8 cellular contexts compared by ENCODE assay signal in the genomic region with DNA sequence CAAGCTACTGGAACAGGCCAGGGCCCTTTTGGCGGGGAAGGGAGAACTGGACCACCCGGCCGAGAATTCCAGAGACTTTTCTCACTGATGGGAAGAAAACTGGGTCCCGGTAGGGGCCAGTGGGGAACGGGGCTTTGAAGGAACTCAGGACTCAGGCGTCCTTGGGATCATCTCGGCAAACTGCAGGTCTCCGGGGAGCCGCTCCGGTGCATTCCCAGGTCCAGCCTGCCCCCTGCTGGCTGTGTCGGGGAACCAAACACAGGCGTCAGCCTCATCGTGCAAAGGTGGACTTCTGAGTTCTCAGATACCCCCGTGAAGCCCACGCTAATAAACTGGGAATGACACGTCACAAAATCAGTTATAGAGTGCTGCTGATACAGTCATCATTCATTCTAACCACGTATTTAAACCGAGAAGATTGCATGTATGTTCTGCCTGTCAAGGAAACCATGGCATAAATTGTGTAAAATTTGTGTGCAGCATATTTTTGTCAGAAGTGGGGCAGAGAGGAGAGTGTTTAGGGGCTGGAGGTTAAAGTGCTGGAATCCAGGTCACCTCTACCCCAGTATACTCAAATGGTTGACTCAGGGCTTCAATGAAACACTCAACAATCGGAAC.
DNase-seq lines count a peak whose midpoint lies in the region; ATAC-seq and TF ChIP-seq lines count a peak whose summit lies in the region.

No MANE protein-coding gene starts in this region.

- intact Hi-C loops in activated CD4-positive, alpha-beta T cell treated with anti-CD3 and anti-CD28 coated beads for 36 hours (cut with DNase I, micrococcal nuclease), result loop anchor here (1.0 kb wide), 1 partner anchor 385 kb away; no protein-coding TSS in a partner anchor
- intact Hi-C loops in esophagus squamous epithelium (cut with DNase I), result loop anchor here (2.0 kb wide), 1 partner anchor 385 kb away; no protein-coding TSS in a partner anchor

- no peaks in the 10 kb centered on the region for H3K36me3 ChIP-seq in esophagus squamous epithelium
- no peaks in the 10 kb centered on the region for H3K36me3 ChIP-seq in thoracic aorta

- H3K9me3 ChIP-seq in esophagus squamous epithelium (no peaks in the 10 kb centered on the region), thoracic aorta (no peaks in the 10 kb centered on the region)

- TF ChIP-seq POLR2A in esophagus squamous epithelium (IDR thresholded peaks at IDR 0.05), result no peak

- no peak overlapping the region for H3K4me3 Mint-ChIP-seq in activated CD4-positive, alpha-beta T cell treated with anti-CD3 and anti-CD28 coated beads for 36 hours
- H3K4me3 Mint-ChIP-seq in activated CD8-positive, alpha-beta T cell treated with anti-CD3 and anti-CD28 coated beads, Interleukin-2, amount 10 ng/mL, durations not matched to agents 7 days and 5 days, result no peak overlapping the region
- no peak overlapping the region for H3K4me3 Mint-ChIP-seq in naive thymus-derived CD8-positive, alpha-beta T cell

- peaks cover 56% of the 10 kb centered on the region for H3K27me3 Mint-ChIP-seq in activated CD4-positive, alpha-beta T cell treated with anti-CD3 and anti-CD28 coated beads for 36 hours
- peaks cover 35% of the 10 kb centered on the region for H3K27me3 Mint-ChIP-seq in activated CD8-positive, alpha-beta T cell treated with anti-CD3 and anti-CD28 coated beads, Interleukin-2, amount 10 ng/mL, durations not matched to agents 7 days and 5 days (ENCODE audit: low read depth)
- H3K27me3 Mint-ChIP-seq in naive thymus-derived CD8-positive, alpha-beta T cell, result peaks cover 44 to 76% (median 68%) of the 10 kb centered on the region in 5 donors

- peaks cover 2% of the 10 kb centered on the region for H3K36me3 Mint-ChIP-seq in activated CD4-positive, alpha-beta T cell treated with anti-CD3 and anti-CD28 coated beads for 36 hours (ENCODE audit: low read depth)
- no peaks in the 10 kb centered on the region for H3K36me3 Mint-ChIP-seq in activated CD8-positive, alpha-beta T cell treated with anti-CD3 and anti-CD28 coated beads, Interleukin-2, amount 10 ng/mL, durations not matched to agents 7 days and 5 days (ENCODE audit: low read depth)
- no peaks in the 10 kb centered on the region for H3K36me3 Mint-ChIP-seq in naive thymus-derived CD8-positive, alpha-beta T cell

- POLR2A ChIA-PET in activated CD4-positive, alpha-beta T cell treated with anti-CD3 and anti-CD28 coated beads for 36 hours (lab: Charles Lee), result no interaction called here
- POLR2A ChIA-PET in activated CD8-positive, alpha-beta T cell treated with anti-CD3 and anti-CD28 coated beads, Interleukin-2, amount 10 ng/mL, durations not matched to agents 7 days and 5 days (lab: Charles Lee), result no interaction called here
- POLR2A ChIA-PET in naive thymus-derived CD8-positive, alpha-beta T cell (lab: Charles Lee), result no interaction called here

- TF ChIP-seq CTCF in esophagus squamous epithelium (IDR thresholded peaks at IDR 0.05), result peak; percentile 56 to 94 (median 88)
- TF ChIP-seq CTCF in thoracic aorta (IDR thresholded peaks at IDR 0.05), result peak; percentile 97

- DNase-seq in activated CD4-positive, alpha-beta T cell treated with anti-CD3 and anti-CD28 coated beads for 36 hours, result peak; percentile 81
- no peak for DNase-seq in activated CD4-positive, alpha-beta T cell treated with anti-CD3 and anti-CD28 coated beads, Interleukin-2, amount 50 U/mL, for 4 hours
- DNase-seq in NCI-H1694 treated with DMSO at 0.1 percent for 48 hours (lab: John Stamatoyannopoulos, UW), result peak; percentile 23
- peak; percentile 61 for DNase-seq in activated CD8-positive, alpha-beta T cell treated with anti-CD3 and anti-CD28 coated beads, Interleukin-2, amount 10 ng/mL, durations not matched to agents 7 days and 5 days
- DNase-seq in esophagus squamous epithelium (lab: John Stamatoyannopoulos, UW), result no peak
- peak in 6 of 10 donors; percentile 6 to 24 (median 8) for DNase-seq in naive thymus-derived CD8-positive, alpha-beta T cell
- peak; percentile 29 for DNase-seq in thoracic aorta (ENCODE audit: low spot score)

- H3K4me1 ChIP-seq in esophagus squamous epithelium, result peaks cover 5 to 33% (median 13%) of the 10 kb centered on the region in 3 donors
- peaks cover 3 to 10% of the 10 kb centered on the region in 2 donors for H3K4me1 ChIP-seq in thoracic aorta (ENCODE audit: control insufficient read depth in 1 of 2, low read depth in 2 of 2)

- H3K4me1 Mint-ChIP-seq in activated CD4-positive, alpha-beta T cell treated with anti-CD3 and anti-CD28 coated beads for 36 hours, result peaks cover 3% of the 10 kb centered on the region
- H3K4me1 Mint-ChIP-seq in activated CD8-positive, alpha-beta T cell treated with anti-CD3 and anti-CD28 coated beads, Interleukin-2, amount 10 ng/mL, durations not matched to agents 7 days and 5 days (ENCODE audit: low read depth), result no peaks in the 10 kb centered on the region
- peaks cover 1 to 12% (median 9%) of the 10 kb centered on the region in 4 donors for H3K4me1 Mint-ChIP-seq in naive thymus-derived CD8-positive, alpha-beta T cell

- ATAC-seq in activated CD4-positive, alpha-beta T cell treated with anti-CD3 and anti-CD28 coated beads for 36 hours, result peak; percentile 65
- peak; percentile 57 for ATAC-seq in activated CD8-positive, alpha-beta T cell treated with anti-CD3 and anti-CD28 coated beads, Interleukin-2, amount 10 ng/mL, durations not matched to agents 7 days and 5 days
- ATAC-seq in naive thymus-derived CD8-positive, alpha-beta T cell, result no peak
- ATAC-seq in thoracic aorta (ENCODE audit: insufficient number of reproducible peaks, low FRiP score, low read depth) (peak; percentile 61), GM21360 (IDR thresholded peaks at IDR 0.05; ENCODE audit: unreplicated experiment) (no peak)

- H3K27ac ChIP-seq in esophagus squamous epithelium (no peak overlapping the region), thoracic aorta (no peak overlapping the region)

- no peak overlapping the region for H3K27ac Mint-ChIP-seq in activated CD4-positive, alpha-beta T cell treated with anti-CD3 and anti-CD28 coated beads for 36 hours
- no peak overlapping the region for H3K27ac Mint-ChIP-seq in activated CD8-positive, alpha-beta T cell treated with anti-CD3 and anti-CD28 coated beads, Interleukin-2, amount 10 ng/mL, durations not matched to agents 7 days and 5 days
- H3K27ac Mint-ChIP-seq in naive thymus-derived CD8-positive, alpha-beta T cell, result no peak overlapping the region

- H3K4me3 ChIP-seq in esophagus squamous epithelium (peak overlapping the region in 1 of 4 donors; percentile 14), thoracic aorta (peak overlapping the region; percentile 32)

- H3K27me3 ChIP-seq in esophagus squamous epithelium (peaks cover 2 to 76% (median 4%) of the 10 kb centered on the region in 4 donors), thoracic aorta (replicated peaks; ENCODE audit: insufficient read depth) (peaks cover 7% of the 10 kb centered on the region)

- no peaks in the 10 kb centered on the region for H3K9me3 Mint-ChIP-seq in activated CD4-positive, alpha-beta T cell treated with anti-CD3 and anti-CD28 coated beads for 36 hours (ENCODE audit: low read depth)
- no peaks in the 10 kb centered on the region for H3K9me3 Mint-ChIP-seq in activated CD8-positive, alpha-beta T cell treated with anti-CD3 and anti-CD28 coated beads, Interleukin-2, amount 10 ng/mL, durations not matched to agents 7 days and 5 days (ENCODE audit: insufficient read depth)
- peaks cover 0 to 3% (median 0%) of the 10 kb centered on the region in 9 donors for H3K9me3 Mint-ChIP-seq in naive thymus-derived CD8-positive, alpha-beta T cell

- CTCF ChIA-PET in activated CD4-positive, alpha-beta T cell treated with anti-CD3 and anti-CD28 coated beads for 36 hours (lab: Charles Lee), result interaction anchor here (0.7 to 2.6 kb wide), 4 partner anchors 9 to 393 kb away, joined by 4 to 15 read pairs (median 6); no protein-coding TSS in a partner anchor
- CTCF ChIA-PET in activated CD8-positive, alpha-beta T cell treated with anti-CD3 and anti-CD28 coated beads, Interleukin-2, amount 10 ng/mL, durations not matched to agents 7 days and 5 days (lab: Charles Lee), result interaction anchor here (0.8 to 2.2 kb wide), 4 partner anchors 13 to 421 kb away, joined by 3 to 6 read pairs (median 4); no protein-coding TSS in a partner anchor

- WGBS in esophagus squamous epithelium, 2 donors, result 5 to 6% methylated on average over 11 to 18 of the region's 19 CpGs

Comparison
In these comparisons a context has a peak if more than half of its experiments do, and no peak if none do; other contexts are left out.
1. DNase-seq: peak in activated CD4-positive, alpha-beta T cell treated with anti-CD3 and anti-CD28 coated beads for 36 hours (single experiment), NCI-H1694 treated with DMSO at 0.1 percent for 48 hours (single experiment), activated CD8-positive, alpha-beta T cell treated with anti-CD3 and anti-CD28 coated beads, Interleukin-2, amount 10 ng/mL, durations not matched to agents 7 days and 5 days (single experiment), naive thymus-derived CD8-positive, alpha-beta T cell (6 of 10) and thoracic aorta (single experiment); none in activated CD4-positive, alpha-beta T cell treated with anti-CD3 and anti-CD28 coated beads, Interleukin-2, amount 50 U/mL, for 4 hours (0 of 2) and esophagus squamous epithelium (single experiment).
2. ATAC-seq: peak in activated CD4-positive, alpha-beta T cell treated with anti-CD3 and anti-CD28 coated beads for 36 hours (single experiment), activated CD8-positive, alpha-beta T cell treated with anti-CD3 and anti-CD28 coated beads, Interleukin-2, amount 10 ng/mL, durations not matched to agents 7 days and 5 days (single experiment) and thoracic aorta (single experiment); none in naive thymus-derived CD8-positive, alpha-beta T cell (0 of 2) and GM21360 (single experiment).